ENCODE assay signal across 8 cellular contexts in genomic region chr10:28939352-28940157, GRCh38.
DNase-seq lines count a peak whose midpoint lies in the region; ATAC-seq and TF ChIP-seq lines count a peak whose summit lies in the region.

No MANE protein-coding gene starts in this region.

- intact Hi-C loops in Caco-2 (cut with micrococcal nuclease; ENCODE audit: unreplicated experiment) = loop anchor here (1.0 to 5.0 kb wide), 12 partner anchors 10 to 365 kb away; partner anchors contain the start of gene BAMBI

- no peaks in the 10 kb centered on the region for H3K9me3 ChIP-seq in Caco-2

- H3K36me3 ChIP-seq in Caco-2 (ENCODE audit: control insufficient read depth, insufficient read depth, low read length) = no peaks in the 10 kb centered on the region

- CTCF ChIA-PET in Caco-2 (lab: Charles Lee) = interaction anchor here (0.6 to 2.8 kb wide), 19 partner anchors 10 to 843 kb away, joined by 3 to 16 read pairs (median 4); partner anchors contain the start of gene BAMBI

- in situ Hi-C loops in astrocyte of the cerebellum (cut with HindIII; ENCODE audit: low sequenced_read_pairs) = no loop called here

- H3K36me3 Mint-ChIP-seq in Caco-2 (ENCODE audit: insufficient read depth, unreplicated experiment) = peaks cover 22% of the 10 kb centered on the region

- TSS peak; percentile 70 for BruUV-seq in Caco-2 (replicated peaks; lab: Mats Ljungman, UMichigan)

- H3K27me3 ChIP-seq in Caco-2 (replicated peaks; ENCODE audit: control insufficient read depth, insufficient read depth, low read length) = no peaks in the 10 kb centered on the region

- peak overlapping the region; percentile 88 for H3K27ac Mint-ChIP-seq in Caco-2 (ENCODE audit: unreplicated experiment)

- TF ChIP-seq CTCF in Caco-2 (IDR thresholded peaks at IDR 0.05; ENCODE audit: insufficient read depth in 1 of 2, low read depth in 1 of 2, low read length in 1 of 2, severe bottlenecking in 1 of 2, unreplicated experiment in 1 of 2) = peak; percentile 90 to 97
- TF ChIP-seq CTCF in astrocyte of the cerebellum (IDR thresholded peaks at IDR 0.05; ENCODE audit: low read depth, low read length, missing control alignments) = peak; percentile 45

- POLR2A ChIA-PET in Caco-2 (lab: Charles Lee) = interaction anchor here (0.7 to 1.7 kb wide), 5 partner anchors 9 to 318 kb away, joined by 3 to 9 read pairs (median 4); no protein-coding TSS in a partner anchor

- H3K9me3 Mint-ChIP-seq in Caco-2 (ENCODE audit: unreplicated experiment) = peaks cover 13% of the 10 kb centered on the region

- H3K4me3 ChIP-seq in Caco-2 (ENCODE audit: low read depth, low read length) = peak overlapping the region; percentile 35
- no peak overlapping the region for H3K4me3 ChIP-seq in astrocyte of the cerebellum (ENCODE audit: low read depth, low read length)

- ATAC-seq in left lobe of liver = peak; percentile 90
- ATAC-seq in HG03432 (IDR thresholded peaks at IDR 0.05; ENCODE audit: unreplicated experiment) = no peak
- no peak for ATAC-seq in HG02870 (IDR thresholded peaks at IDR 0.05; ENCODE audit: unreplicated experiment)
- no peak for ATAC-seq in GM21717 (IDR thresholded peaks at IDR 0.05; ENCODE audit: unreplicated experiment)

- H3K4me3 Mint-ChIP-seq in Caco-2 (ENCODE audit: unreplicated experiment) = peak overlapping the region; percentile 75

- no peaks in the 10 kb centered on the region for H3K27me3 Mint-ChIP-seq in Caco-2 (ENCODE audit: insufficient read depth, unreplicated experiment)

- DNase-seq in Caco-2 (peak; percentile 99 to 100), NCI-H1436 (lab: John Stamatoyannopoulos, UW) (peak; percentile 83), astrocyte of the cerebellum (ENCODE audit: low read depth) (peak; percentile 63), left lobe of liver (ENCODE audit: low spot score) (peak; percentile 94), middle frontal gyrus (ENCODE audit: extremely low spot score, low spot score) (no peak)

- H3K4me1 ChIP-seq in Caco-2 = peaks cover 30% of the 10 kb centered on the region

- H3K4me1 Mint-ChIP-seq in Caco-2 (ENCODE audit: low read depth, unreplicated experiment) = peaks cover 46% of the 10 kb centered on the region
